22 cellular contexts compared by ENCODE assay signal in the genomic region with DNA sequence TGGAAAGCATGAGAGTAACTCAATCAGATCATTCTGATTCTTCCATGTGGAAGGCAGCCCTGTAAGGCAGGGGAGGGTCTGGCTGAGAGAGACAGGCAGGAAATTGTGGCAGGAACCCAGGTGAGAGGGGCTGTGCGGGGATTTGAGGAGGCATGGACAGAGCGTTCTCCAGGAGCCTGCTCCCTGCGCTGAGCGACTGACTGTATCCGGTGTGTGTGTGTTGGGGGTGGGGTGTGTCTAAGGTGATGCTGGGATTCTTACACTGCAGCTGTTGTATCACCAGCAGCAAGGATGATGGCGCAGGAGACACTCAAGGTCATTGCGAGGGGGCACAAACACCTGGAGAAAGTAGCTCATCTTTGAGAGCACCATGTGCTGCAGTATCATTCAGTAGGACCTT.
DNase-seq lines count a peak whose midpoint lies in the region; ATAC-seq, FAIRE-seq and TF ChIP-seq lines count a peak whose summit lies in the region.
"Had no signal": no experiment of that assay in that cellular context is flagged by ENCODE, and none has a peak within 500 bp of the region (broad histone marks: within the 10 kb centered on the region; RNA-seq: fewer than 3 reads in every experiment).

No MANE protein-coding gene starts in this region.

- peak overlapping the region in 1 of 2 experiments; percentile 17 for H2BK12ac ChIP-seq in mesenchymal stem cell (ENCODE audit: low read length in 2 of 2)

- WGBS in HepG2 (ENCODE audit: low lambda C conversion rate): 91% methylated on average over 7 of the region's 7 CpGs
- 94% methylated on average over 3 of the region's 7 CpGs for WGBS in right lobe of liver (ENCODE audit: insufficient coverage, low coverage, low lambda C conversion rate, missing lambda C conversion rate)
- 97% methylated on average over 7 of the region's 7 CpGs for WGBS in mesenchymal stem cell

- ATAC-seq in HepG2: no peak
- ATAC-seq in right lobe of liver: no peak
- ATAC-seq in WTC11: no peak
- ATAC-seq in natural killer cell: no peak
- ATAC-seq: activated CD4-positive, CD25-positive, alpha-beta regulatory T cell treated with anti-CD3 and anti-CD28 coated beads, Interleukin-2, amount 50 U/mL, for 24 hours; left lung had no signal

- H3K4me1 Mint-ChIP-seq in WTC11 (peaks cover 56% of the 10 kb centered on the region), natural killer cell (no peaks in the 10 kb centered on the region)

- H2BK5ac ChIP-seq in mesenchymal stem cell (ENCODE audit: low read depth, low read length, poor library complexity, severe bottlenecking): no peak overlapping the region

- H3K27me3 Mint-ChIP-seq in WTC11 (ENCODE audit: low read depth): no peaks in the 10 kb centered on the region
- H3K27me3 Mint-ChIP-seq in natural killer cell (ENCODE audit: low read depth in 2 of 2): no peaks in the 10 kb centered on the region

- peak overlapping the region in 1 of 2 experiments; percentile 37 for H3K4ac ChIP-seq in mesenchymal stem cell (ENCODE audit: low read depth in 1 of 2, low read length in 2 of 2)

- H3K79me2 ChIP-seq in HepG2 (ENCODE audit: insufficient read depth, low read length): no peaks in the 10 kb centered on the region

- no TSS peak for BruUV-seq in HepG2 (replicated peaks; lab: Mats Ljungman, UMichigan)

- peak overlapping the region in 1 of 2 experiments; percentile 35 for H3K14ac ChIP-seq in mesenchymal stem cell (ENCODE audit: low read length in 2 of 2)

- H3K4me3 Mint-ChIP-seq in WTC11: no peak overlapping the region
- no peak overlapping the region for H3K4me3 Mint-ChIP-seq in natural killer cell
- H3K4me3 Mint-ChIP-seq: central memory CD8-positive, alpha-beta T cell had no signal

- H3K9ac ChIP-seq in HepG2 (ENCODE audit: insufficient read depth, low read depth, low read length) (no peak overlapping the region), mesenchymal stem cell (ENCODE audit: low read length) (no peak overlapping the region), kidney (ENCODE audit: low read length in 2 of 2) (no peak overlapping the region)

- no peaks in the 10 kb centered on the region for H3K9me3 ChIP-seq in HepG2 (ENCODE audit: low read length)
- H3K9me3 ChIP-seq in right lobe of liver: no peaks in the 10 kb centered on the region
- H3K9me3 ChIP-seq in mesenchymal stem cell (ENCODE audit: control insufficient read depth, low read length): no peaks in the 10 kb centered on the region
- H3K9me3 ChIP-seq in kidney (ENCODE audit: control insufficient read depth in 1 of 2, low read length in 2 of 2): no peaks in the 10 kb centered on the region
- H3K9me3 ChIP-seq: esophagus squamous epithelium, left lung, right atrium auricular region, suprapubic skin had no signal

- peak overlapping the region; percentile 44 for H3K27ac ChIP-seq in HepG2 (ENCODE audit: extremely low read length, insufficient read depth, low read length)
- H3K27ac ChIP-seq in right lobe of liver: peak overlapping the region in 1 of 3 donors; percentile 48
- no peak overlapping the region for H3K27ac ChIP-seq in mesenchymal stem cell (ENCODE audit: low read length, poor library complexity, severe bottlenecking)
- H3K27ac ChIP-seq in kidney (ENCODE audit: low read depth in 2 of 2, low read length in 2 of 2): no peak overlapping the region
- H3K27ac ChIP-seq: esophagus squamous epithelium, left lung, right atrium auricular region, suprapubic skin had no signal

- no peak overlapping the region for H2BK15ac ChIP-seq in mesenchymal stem cell (ENCODE audit: low read depth, poor library complexity, severe bottlenecking)

- FAIRE-seq in HepG2 (lab: Jason Lieb, UNC) (no peak), kidney (lab: Jason Lieb, UNC) (no peak), GM12892 (lab: Jason Lieb, UNC) (no peak)

- peak overlapping the region; percentile 6 for H3K27ac Mint-ChIP-seq in WTC11
- H3K27ac Mint-ChIP-seq in natural killer cell: no peak overlapping the region

- no peak for TF ChIP-seq POLR2A in HepG2 (IDR thresholded peaks at IDR 0.05; ENCODE audit: insufficient read depth in 1 of 2, low read depth in 2 of 2, low read length in 2 of 2)
- no peak for TF ChIP-seq POLR2A in right lobe of liver (IDR thresholded peaks at IDR 0.05)
- no peak for TF ChIP-seq POLR2A in GM12892 (IDR thresholded peaks at IDR 0.05; ENCODE audit: low read depth, low read length)

- peak overlapping the region; percentile 31 for H4K91ac ChIP-seq in mesenchymal stem cell (ENCODE audit: low read length)

- POLR2A ChIA-PET in HepG2 (lab: Yijun Ruan, JAX): interaction anchor here (1.3 to 8.5 kb wide), 3 partner anchors 15 to 267 kb away, joined by 4 to 124 read pairs (median 6); no protein-coding TSS in a partner anchor
- POLR2A ChIA-PET in WTC11 (lab: Charles Lee): no interaction called here

- in situ Hi-C loops in HepG2 (cut with HindIII; ENCODE audit: extremely low pct_ligation_motif_present, low pct_unique_long_range_greater_than_20kb): no loop called here

- H3K18ac ChIP-seq in mesenchymal stem cell (ENCODE audit: low read depth in 1 of 2, low read length in 2 of 2): peak overlapping the region in 1 of 2 experiments; percentile 58

- no peak for TF ChIP-seq CTCF in HepG2 (CRISPR knock-in tag; IDR thresholded peaks at IDR 0.05)
- TF ChIP-seq CTCF in right lobe of liver (IDR thresholded peaks at IDR 0.05): no peak
- TF ChIP-seq CTCF in WTC11 (IDR thresholded peaks at IDR 0.05): no peak
- TF ChIP-seq CTCF in natural killer cell (IDR thresholded peaks at IDR 0.05): no peak
- no peak for TF ChIP-seq CTCF in kidney (IDR thresholded peaks at IDR 0.05; ENCODE audit: borderline replicate concordance, extremely low read depth, insufficient read depth)

- no peak overlapping the region for H4K8ac ChIP-seq in mesenchymal stem cell (ENCODE audit: low read length)

- H3K36me3 ChIP-seq in HepG2 (replicated peaks in 1 of 2; ENCODE audit: control insufficient read depth in 1 of 2, insufficient read depth in 2 of 2, low read length in 2 of 2): no peaks in the 10 kb centered on the region
- no peaks in the 10 kb centered on the region for H3K36me3 ChIP-seq in right lobe of liver
- H3K36me3 ChIP-seq in mesenchymal stem cell (ENCODE audit: control insufficient read depth in 1 of 2, insufficient read depth in 2 of 2, low read depth in 1 of 2, low read length in 2 of 2): no peaks in the 10 kb centered on the region
- no peaks in the 10 kb centered on the region for H3K36me3 ChIP-seq in kidney (ENCODE audit: control insufficient read depth in 1 of 2, insufficient read depth in 2 of 2, low read length in 2 of 2)
- H3K36me3 ChIP-seq: esophagus squamous epithelium, left lung, right atrium auricular region, suprapubic skin had no signal

- H2AK5ac ChIP-seq in mesenchymal stem cell (ENCODE audit: low read length, severe bottlenecking): peak overlapping the region; percentile 41

- CTCF ChIA-PET in HepG2 (lab: Yijun Ruan, JAX; ENCODE audit: low intra/inter-chr PET ratio, low total read pairs): no interaction called here
- CTCF ChIA-PET in WTC11 (lab: Charles Lee): interaction anchor here (1.6 kb wide), 1 partner anchor 128 kb away, joined by 5 read pairs; a partner anchor contains a TSS

- H3K4me1 ChIP-seq in HepG2 (ENCODE audit: insufficient read depth, low read length) (peaks cover 99% of the 10 kb centered on the region), right lobe of liver (peaks cover 0 to 43% (median 16%) of the 10 kb centered on the region in 4 donors), mesenchymal stem cell (ENCODE audit: control insufficient read depth, insufficient read depth, low read depth, low read length) (peaks cover 48% of the 10 kb centered on the region), kidney (ENCODE audit: control insufficient read depth in 1 of 2, insufficient read depth in 1 of 2, low read depth in 1 of 2, low read length in 2 of 2) (peaks cover 17 to 19% of the 10 kb centered on the region in 2 donors)
- H3K4me1 ChIP-seq: right atrium auricular region had no signal

- intact Hi-C loops in HepG2 (cut with micrococcal nuclease; ENCODE audit: unreplicated experiment) (loop anchor here (10.0 kb wide), 1 partner anchor 361 kb away; no protein-coding TSS in a partner anchor), right lobe of liver (cut with DNase I) (no loop called here), natural killer cell (cut with micrococcal nuclease) (no loop called here), kidney (cut with DNase I) (no loop called here)

- DNase-seq in HepG2 (ENCODE audit: low spot score): no peak
- no peak for DNase-seq in right lobe of liver
- DNase-seq in WTC11 (ENCODE audit: low spot score): no peak
- no peak for DNase-seq in mesenchymal stem cell
- DNase-seq in natural killer cell: no peak
- DNase-seq in kidney: no peak
- DNase-seq in GM12892 (ENCODE audit: insufficient read length): no peak
- no peak for DNase-seq in NCI-H2081 (lab: John Stamatoyannopoulos, UW)
- DNase-seq: anterior cingulate cortex; effector CD4-positive, alpha-beta T cell; esophagus squamous epithelium; Karpas-422; left lung; NCI-H1092 treated with DMSO at 0.1 percent for 48 hours; NCI-H510A; nucleus accumbens; SHP77 treated with DMSO at 0.1 percent for 48 hours; stimulated activated CD4-positive, alpha-beta T cell treated with anti-CD3 and anti-CD28 coated beads, Interleukin-15, amount 100 ng/mL, for 24 hours had no signal

- H3K27me3 ChIP-seq in HepG2 (ENCODE audit: control insufficient read depth in 1 of 2, insufficient read depth in 2 of 2, low read length in 2 of 2) (no peaks in the 10 kb centered on the region), right lobe of liver (no peaks in the 10 kb centered on the region), mesenchymal stem cell (ENCODE audit: control insufficient read depth in 1 of 2, insufficient read depth in 1 of 2, low read length in 2 of 2) (peaks cover 0 to 23% of the 10 kb centered on the region in 2 experiments)
- H3K27me3 ChIP-seq: left lung, right atrium auricular region had no signal

- TF ChIP-seq EP300 in HepG2 (IDR thresholded peaks at IDR 0.05; ENCODE audit: low read depth in 2 of 2, low read length in 2 of 2) (no peak), HepG2 (CRISPR knock-in tag; IDR thresholded peaks at IDR 0.05; ENCODE audit: borderline replicate concordance) (no peak)

- H3K36me3 Mint-ChIP-seq in WTC11: no peaks in the 10 kb centered on the region; the same call in 1 of the 2 replicates
- no peaks in the 10 kb centered on the region for H3K36me3 Mint-ChIP-seq in natural killer cell

- no peaks in the 10 kb centered on the region for H4K20me1 ChIP-seq in HepG2 (ENCODE audit: insufficient read depth, low read length)

- no peaks in the 10 kb centered on the region for H3K79me1 ChIP-seq in mesenchymal stem cell (replicated peaks; ENCODE audit: low read length, poor library complexity, severe bottlenecking)

- H3K4me2 ChIP-seq in HepG2 (ENCODE audit: low read depth, low read length) (no peak overlapping the region), mesenchymal stem cell (ENCODE audit: low read length, poor library complexity, severe bottlenecking) (no peak overlapping the region)

- H3K23ac ChIP-seq in mesenchymal stem cell (ENCODE audit: low read length in 2 of 2): no peak overlapping the region

- no peak for TF ChIP-seq RAD21 in HepG2 (CRISPR knock-in tag; IDR thresholded peaks at IDR 0.05)

- no peak overlapping the region for H2AFZ ChIP-seq in HepG2 (ENCODE audit: low read length)
- H2AFZ ChIP-seq in mesenchymal stem cell (ENCODE audit: low read depth, low read length): no peak overlapping the region

- H2BK120ac ChIP-seq in mesenchymal stem cell (ENCODE audit: low read depth, low read length): no peak overlapping the region

- no peaks in the 10 kb centered on the region for H3K9me3 Mint-ChIP-seq in WTC11
- no peaks in the 10 kb centered on the region for H3K9me3 Mint-ChIP-seq in natural killer cell
- H3K9me3 Mint-ChIP-seq: central memory CD8-positive, alpha-beta T cell had no signal

- H3K4me3 ChIP-seq in HepG2 (replicated peaks in 1 of 3; ENCODE audit: insufficient read depth in 1 of 3, low read depth in 2 of 3, low read length in 3 of 3) (no peak overlapping the region), right lobe of liver (no peak overlapping the region), mesenchymal stem cell (ENCODE audit: insufficient read depth in 1 of 2, low read depth in 1 of 2, low read length in 2 of 2) (no peak overlapping the region), kidney (ENCODE audit: low read length in 2 of 2) (no peak overlapping the region)
- H3K4me3 ChIP-seq: esophagus squamous epithelium, left lung, right atrium auricular region, suprapubic skin had no signal
